In genomic region chr5:178502401-178503100, GRCh38 we compare ENCODE assay signal across 30 cellular contexts.
DNase-seq lines count a peak whose midpoint lies in the region; ATAC-seq, FAIRE-seq and TF ChIP-seq lines count a peak whose summit lies in the region.
"Had no signal": no experiment of that assay in that cellular context is flagged by ENCODE, and none has a peak within 500 bp of the region (broad histone marks: within the 10 kb centered on the region; RNA-seq: fewer than 3 reads in every experiment).

No MANE protein-coding gene starts in this region.

- ATAC-seq in K562 = no peak
- ATAC-seq: CD8-positive, alpha-beta T cell; gastroesophageal sphincter; right lobe of liver; stimulated activated naive CD8-positive, alpha-beta T cell treated with anti-CD3 and anti-CD28 coated beads, Interleukin-15, amount 100 ng/mL, for 72 hours had no signal

- no peak for TF ChIP-seq CTCF in K562 (IDR thresholded peaks at IDR 0.05 in 2 of 3, conservative IDR thresholded peaks at IDR 0.05 in 1 of 3; ENCODE audit: insufficient read depth in 2 of 3, low read depth in 1 of 3, low read length in 3 of 3)
- TF ChIP-seq CTCF in endothelial cell (IDR thresholded peaks at IDR 0.05; ENCODE audit: unreplicated experiment) = no peak

- H3K36me3 Mint-ChIP-seq in endothelial cell (ENCODE audit: low read depth, unreplicated experiment) = peaks cover 19% of the 10 kb centered on the region
- no peaks in the 10 kb centered on the region for H3K36me3 Mint-ChIP-seq in activated CD4-positive, alpha-beta T cell treated with anti-CD3 and anti-CD28 coated beads, Interleukin-2, amount 10 ng/mL, durations not matched to agents 24 days and 14 days (ENCODE audit: low read depth)
- H3K36me3 Mint-ChIP-seq: CD8-positive, alpha-beta T cell had no signal

- H3K27me3 Mint-ChIP-seq in endothelial cell (ENCODE audit: unreplicated experiment) = peaks cover 17% of the 10 kb centered on the region
- no peaks in the 10 kb centered on the region for H3K27me3 Mint-ChIP-seq in activated CD4-positive, alpha-beta T cell treated with anti-CD3 and anti-CD28 coated beads, Interleukin-2, amount 10 ng/mL, durations not matched to agents 24 days and 14 days
- H3K27me3 Mint-ChIP-seq: activated naive CD4-positive, alpha-beta T cell treated with anti-CD3 and anti-CD28 coated beads, Interleukin-2, amount 50 U/mL, for 24 hours; stimulated activated naive CD8-positive, alpha-beta T cell treated with anti-CD3 and anti-CD28 coated beads, Interleukin-15, amount 100 ng/mL, for 72 hours had no signal

- WGBS in K562 (ENCODE audit: insufficient coverage, low coverage, missing lambda C conversion rate) = 27% methylated on average over 17 of the region's 21 CpGs

- H3K27ac ChIP-seq in K562 (ENCODE audit: extremely low read depth, low read depth, low read length) = no peak overlapping the region
- H3K27ac ChIP-seq: cardiac muscle cell, coronary artery, gastroesophageal sphincter, right lobe of liver, tibial artery had no signal

- H3K79me2 ChIP-seq in K562 (ENCODE audit: control insufficient read depth, insufficient read depth, low read length) = no peaks in the 10 kb centered on the region

- no peak for TF ChIP-seq RAD21 in K562 (CRISPR knock-in tag; conservative IDR thresholded peaks at IDR 0.05 in 1 of 2, IDR thresholded peaks at IDR 0.05 in 1 of 2)

- H2AFZ ChIP-seq in K562 (ENCODE audit: low read depth, low read length) = no peak overlapping the region

- in situ Hi-C loops in K562 (cut with MboI) = no loop called here

- peaks cover 0 to 15% of the 10 kb centered on the region in 2 experiments; a peak in 3 of 5 replicates for H3K27me3 ChIP-seq in K562 (ENCODE audit: control insufficient read depth in 2 of 2, insufficient read depth in 2 of 2, low read length in 2 of 2)
- H3K27me3 ChIP-seq: cardiac muscle cell, gastroesophageal sphincter, right lobe of liver, tibial artery had no signal

- no peak for TF ChIP-seq EP300 in K562 (IDR thresholded peaks at IDR 0.05; ENCODE audit: low read length)

- H3K4me3 Mint-ChIP-seq in endothelial cell (ENCODE audit: unreplicated experiment) = no peak overlapping the region
- H3K4me3 Mint-ChIP-seq in activated CD4-positive, alpha-beta T cell treated with anti-CD3 and anti-CD28 coated beads, Interleukin-2, amount 10 ng/mL, durations not matched to agents 24 days and 14 days = no peak overlapping the region
- H3K4me3 Mint-ChIP-seq: activated naive CD4-positive, alpha-beta T cell treated with anti-CD3 and anti-CD28 coated beads, Interleukin-2, amount 50 U/mL, for 24 hours; CD8-positive, alpha-beta T cell; endodermal cell; neural crest cell; stimulated activated naive CD8-positive, alpha-beta T cell treated with anti-CD3 and anti-CD28 coated beads, Interleukin-15, amount 100 ng/mL, for 72 hours had no signal

- peaks cover 24% of the 10 kb centered on the region for H3K4me1 Mint-ChIP-seq in endothelial cell (ENCODE audit: unreplicated experiment)
- no peaks in the 10 kb centered on the region for H3K4me1 Mint-ChIP-seq in activated CD4-positive, alpha-beta T cell treated with anti-CD3 and anti-CD28 coated beads, Interleukin-2, amount 10 ng/mL, durations not matched to agents 24 days and 14 days
- H3K4me1 Mint-ChIP-seq: activated naive CD4-positive, alpha-beta T cell treated with anti-CD3 and anti-CD28 coated beads, Interleukin-2, amount 50 U/mL, for 24 hours; stimulated activated naive CD8-positive, alpha-beta T cell treated with anti-CD3 and anti-CD28 coated beads, Interleukin-15, amount 100 ng/mL, for 72 hours had no signal

- no peaks in the 10 kb centered on the region for H3K9me3 ChIP-seq in K562 (replicated peaks; ENCODE audit: control insufficient read depth, insufficient read depth, low read depth, low read length)
- H3K9me3 ChIP-seq: right lobe of liver, tibial artery had no signal

- no peaks in the 10 kb centered on the region for H3K9me3 Mint-ChIP-seq in endothelial cell (ENCODE audit: unreplicated experiment)
- no peaks in the 10 kb centered on the region for H3K9me3 Mint-ChIP-seq in activated CD4-positive, alpha-beta T cell treated with anti-CD3 and anti-CD28 coated beads, Interleukin-2, amount 10 ng/mL, durations not matched to agents 24 days and 14 days

- BruUV-seq in K562 (replicated peaks; lab: Mats Ljungman, UMichigan) = no TSS peak

- TF ChIP-seq POLR2A in GM12892 (IDR thresholded peaks at IDR 0.05; ENCODE audit: low read depth, low read length) (no peak), K562 (conservative IDR thresholded peaks at IDR 0.05) (no peak)

- no peaks in the 10 kb centered on the region for H3K4me1 ChIP-seq in K562 (replicated peaks in 1 of 2; ENCODE audit: control insufficient read depth in 2 of 2, insufficient read depth in 2 of 2, low read length in 2 of 2)
- H3K4me1 ChIP-seq: gastroesophageal sphincter, right lobe of liver, tibial artery had no signal

- H3K9me1 ChIP-seq in K562 (ENCODE audit: control insufficient read depth, insufficient read depth, low read length) = no peaks in the 10 kb centered on the region

- peak; percentile 66 for FAIRE-seq in GM12892 (lab: Jason Lieb, UNC)
- FAIRE-seq in K562 (lab: Jason Lieb, UNC) = peak; percentile 6
- peak; percentile 61 for FAIRE-seq in urothelium cell line (lab: Jason Lieb, UNC)
- FAIRE-seq: GM12891, keratinocyte had no signal

- no peak overlapping the region for H3K27ac Mint-ChIP-seq in endothelial cell (ENCODE audit: unreplicated experiment)
- H3K27ac Mint-ChIP-seq in activated CD4-positive, alpha-beta T cell treated with anti-CD3 and anti-CD28 coated beads, Interleukin-2, amount 10 ng/mL, durations not matched to agents 24 days and 14 days = no peak overlapping the region
- H3K27ac Mint-ChIP-seq: activated naive CD4-positive, alpha-beta T cell treated with anti-CD3 and anti-CD28 coated beads, Interleukin-2, amount 50 U/mL, for 24 hours; CD8-positive, alpha-beta T cell; endodermal cell; stimulated activated naive CD8-positive, alpha-beta T cell treated with anti-CD3 and anti-CD28 coated beads, Interleukin-15, amount 100 ng/mL, for 72 hours had no signal

- intact Hi-C loops in K562 (cut with micrococcal nuclease) = no loop called here
- intact Hi-C loops in activated CD4-positive, alpha-beta T cell treated with anti-CD3 and anti-CD28 coated beads, Interleukin-2, amount 10 ng/mL, durations not matched to agents 24 days and 14 days (cut with micrococcal nuclease) = no loop called here

- H3K36me3 ChIP-seq in K562 (ENCODE audit: control insufficient read depth, insufficient read depth, low read length) = no peaks in the 10 kb centered on the region
- H3K36me3 ChIP-seq: cardiac muscle cell, gastroesophageal sphincter, right lobe of liver, tibial artery had no signal

- no peak overlapping the region for H3K9ac ChIP-seq in K562 (ENCODE audit: insufficient read depth in 1 of 2, low read depth in 2 of 2, low read length in 2 of 2)

- POLR2A ChIA-PET in K562 (lab: Yijun Ruan, JAX) = no interaction called here

- no peaks in the 10 kb centered on the region for H4K20me1 ChIP-seq in K562 (replicated peaks; ENCODE audit: control insufficient read depth, insufficient read depth, low read length)

- CTCF ChIA-PET in K562 (lab: Yijun Ruan, JAX; ENCODE audit: low intra/inter-chr PET ratio) = no interaction called here

- H3K4me3 ChIP-seq in K562 = no peak overlapping the region
- H3K4me3 ChIP-seq: cardiac muscle cell, coronary artery, gastroesophageal sphincter, lung, right lobe of liver, tibial artery had no signal

- no peak overlapping the region for H3K4me2 ChIP-seq in K562 (ENCODE audit: insufficient read depth, low read length)

- DNase-seq in GM12892 (ENCODE audit: insufficient read length) = no peak
- DNase-seq in MV-4-11 (lab: John Stamatoyannopoulos, UW) = peak; percentile 98
- DNase-seq in K562 (ENCODE audit: extremely low read depth in 1 of 4, low spot score in 3 of 4) = no peak
- peak; percentile 56 for DNase-seq in urothelium cell line (ENCODE audit: low spot score)
- no peak for DNase-seq in endothelial cell (ENCODE audit: low spot score)
- no peak for DNase-seq in HK-2 (ENCODE audit: unreplicated experiment)
- DNase-seq in activated CD4-positive, alpha-beta T cell treated with anti-CD3 and anti-CD28 coated beads, Interleukin-2, amount 10 ng/mL, durations not matched to agents 24 days and 14 days = no peak
- DNase-seq: activated CD4-positive, alpha-beta T cell treated with anti-CD3 and anti-CD28 coated beads, Interleukin-2, amount 50 U/mL, for 4 hours; CD8-positive, alpha-beta T cell; DMS53; endodermal cell; MM.1S; NCI-H1694 treated with DMSO at 0.1 percent for 48 hours; NCI-H2171 treated with DMSO at 0.1 percent for 48 hours; NCI-H524; NK-92 treated with Interleukin-12 subunit alpha and Interleukin-12 subunit beta, amount 100 ng/mL, for 24 hours; posterior cingulate gyrus; RPMI8226; stimulated activated naive CD8-positive, alpha-beta T cell treated with anti-CD3 and anti-CD28 coated beads, Interleukin-15, amount 100 ng/mL, for 72 hours; T-helper 2 cell; tibial artery had no signal

TF ChIP-seq in K562, 482 proteins besides CTCF, POLR2A, EP300 and RAD21:
- TF ChIP-seq ESRRA (IDR thresholded peaks at IDR 0.05; ENCODE audit: borderline replicate concordance, low read depth) (peak; percentile 42; the same call in 1 of the 2 replicates), ZBTB34 (CRISPR knock-in tag; IDR thresholded peaks at IDR 0.05) (no peak), ZNF184 (CRISPR knock-in tag; IDR thresholded peaks at IDR 0.05) (peak; percentile 78)
TF ChIP-seq in K562: peak in this region for 2.

Comparison
In these comparisons a context has a peak if more than half of its experiments do, and no peak if none do; other contexts are left out.
1. DNase-seq: peak in MV-4-11 (single experiment) and urothelium cell line (single experiment); none in GM12892 (single experiment), K562 (0 of 4), endothelial cell (single experiment), HK-2 (single experiment) and activated CD4-positive, alpha-beta T cell treated with anti-CD3 and anti-CD28 coated beads, Interleukin-2, amount 10 ng/mL, durations not matched to agents 24 days and 14 days (single experiment).